In the genomic region with DNA sequence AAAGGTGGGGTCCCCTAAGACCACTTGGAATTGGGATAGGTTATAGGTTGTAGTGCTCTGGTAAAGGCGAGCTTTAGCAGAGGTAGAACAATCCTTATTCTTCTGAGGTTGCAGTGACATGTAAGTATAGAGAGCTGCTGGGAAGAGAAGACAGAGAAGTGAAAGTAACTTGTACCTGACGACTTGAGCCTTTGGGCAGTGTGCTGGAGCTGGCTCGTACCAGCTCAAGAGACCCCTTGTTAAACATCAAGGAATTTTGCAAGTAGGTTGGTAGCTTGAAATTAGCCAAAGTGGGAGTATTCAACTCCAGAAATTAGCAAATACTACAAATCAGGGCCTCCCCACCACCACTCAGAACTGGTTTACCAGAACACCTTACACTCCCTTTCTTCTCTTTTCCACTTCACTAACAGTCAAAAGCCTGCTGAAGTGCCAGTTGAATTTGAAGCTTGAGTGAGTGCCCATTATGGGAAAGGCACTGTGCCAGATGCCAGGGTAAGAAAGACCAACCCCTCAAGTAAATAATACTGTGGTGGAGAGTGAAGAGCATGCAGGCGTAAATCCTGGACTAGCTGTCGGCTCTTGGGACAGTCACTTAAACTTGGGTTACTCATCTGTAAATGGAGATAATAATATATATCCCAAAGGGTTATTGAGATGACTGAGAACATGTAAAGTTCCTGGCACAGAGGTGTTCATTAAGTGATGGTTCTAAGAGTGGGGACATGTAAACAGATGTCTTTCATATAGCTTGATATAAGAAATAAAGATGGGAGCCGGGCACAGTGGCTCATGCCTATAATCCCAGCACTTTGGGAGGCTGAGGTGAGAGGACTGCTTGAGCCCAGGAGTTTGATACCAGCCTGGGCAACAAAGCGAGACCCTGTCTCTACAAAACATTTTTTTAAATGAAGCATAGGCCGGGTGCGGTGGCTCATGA, we compare ENCODE assay signal across 8 cellular contexts. TPM values are rescaled to one million over a fixed set of nuclear protein-coding genes. Genes with fewer than 3 reads are reported as not detected.
DNase-seq lines count a peak whose midpoint lies in the region; ATAC-seq and TF ChIP-seq lines count a peak whose summit lies in the region.

No MANE protein-coding gene starts in this region.

- no peaks in the 10 kb centered on the region for H3K27me3 Mint-ChIP-seq in activated naive CD8-positive, alpha-beta T cell
- H3K27me3 Mint-ChIP-seq in natural killer cell treated with Interleukin-12 subunit alpha and Interleukin-12 subunit beta and Interleukin-15 and Interleukin-18, amount 100 ng/mL, for 72 hours = peaks cover 7 to 14% of the 10 kb centered on the region in 2 donors

- H3K4me1 ChIP-seq in ovary (ENCODE audit: insufficient read depth) = no peaks in the 10 kb centered on the region

- TF ChIP-seq POLR2A in ovary (IDR thresholded peaks at IDR 0.05) = no peak

- intact Hi-C loops in ovary (cut with DNase I) = no loop called here

- H3K27ac Mint-ChIP-seq in activated naive CD8-positive, alpha-beta T cell = no peak overlapping the region
- H3K27ac Mint-ChIP-seq in natural killer cell treated with Interleukin-12 subunit alpha and Interleukin-12 subunit beta and Interleukin-15 and Interleukin-18, amount 100 ng/mL, for 72 hours = no peak overlapping the region

- H3K27ac ChIP-seq in ovary = no peak overlapping the region

- H3K36me3 Mint-ChIP-seq in activated naive CD8-positive, alpha-beta T cell = no peaks in the 10 kb centered on the region
- no peaks in the 10 kb centered on the region for H3K36me3 Mint-ChIP-seq in natural killer cell treated with Interleukin-12 subunit alpha and Interleukin-12 subunit beta and Interleukin-15 and Interleukin-18, amount 100 ng/mL, for 72 hours

- DNase-seq in DMS79 treated with DMSO at 0.1 percent for 48 hours (lab: John Stamatoyannopoulos, UW) (peak; percentile 99), NCI-H1417 (lab: John Stamatoyannopoulos, UW) (peak; percentile 48 to 98 (median 85)), mesenteric fat pad (ENCODE audit: low spot score) (no peak), ovary (no peak)
- DNase-seq in natural killer cell treated with Interleukin-12 subunit alpha and Interleukin-12 subunit beta and Interleukin-15 and Interleukin-18, amount 100 ng/mL, for 72 hours (ENCODE audit: low spot score) = no peak
- DNase-seq in stimulated activated naive CD4-positive, alpha-beta T cell (lab: John Stamatoyannopoulos, UW) = no peak

- TF ChIP-seq EP300 in ovary (IDR thresholded peaks at IDR 0.05) = no peak

- H3K27me3 ChIP-seq in ovary = no peaks in the 10 kb centered on the region

- H3K9me3 Mint-ChIP-seq in activated naive CD8-positive, alpha-beta T cell (ENCODE audit: low read depth) = no peaks in the 10 kb centered on the region
- no peaks in the 10 kb centered on the region for H3K9me3 Mint-ChIP-seq in natural killer cell treated with Interleukin-12 subunit alpha and Interleukin-12 subunit beta and Interleukin-15 and Interleukin-18, amount 100 ng/mL, for 72 hours

- no peaks in the 10 kb centered on the region for H3K36me3 ChIP-seq in ovary

- peak overlapping the region; percentile 38 for H3K4me3 Mint-ChIP-seq in activated naive CD8-positive, alpha-beta T cell
- H3K4me3 Mint-ChIP-seq in natural killer cell treated with Interleukin-12 subunit alpha and Interleukin-12 subunit beta and Interleukin-15 and Interleukin-18, amount 100 ng/mL, for 72 hours = peak overlapping the region; percentile 2

- H3K9me3 ChIP-seq in ovary = no peaks in the 10 kb centered on the region

- H3K4me1 Mint-ChIP-seq in activated naive CD8-positive, alpha-beta T cell (ENCODE audit: low read depth) = peaks cover 11% of the 10 kb centered on the region
- H3K4me1 Mint-ChIP-seq in natural killer cell treated with Interleukin-12 subunit alpha and Interleukin-12 subunit beta and Interleukin-15 and Interleukin-18, amount 100 ng/mL, for 72 hours (ENCODE audit: low read depth in 2 of 2) = peaks cover 8 to 14% of the 10 kb centered on the region in 2 donors

- H3K4me3 ChIP-seq in ovary = no peak overlapping the region

- 74 to 86% (median 80%) methylated on average over 9 of the region's 9 CpGs for WGBS in ovary, 3 donors

- TF ChIP-seq CTCF in ovary (IDR thresholded peaks at IDR 0.05) = no peak

- peak; percentile 86 for ATAC-seq in GM21576 (IDR thresholded peaks at IDR 0.05; ENCODE audit: unreplicated experiment)
- no peak for ATAC-seq in natural killer cell treated with Interleukin-12 subunit alpha and Interleukin-12 subunit beta and Interleukin-15 and Interleukin-18, amount 100 ng/mL, for 72 hours

RNA-seq across cellular contexts. Expression of a gene that starts 27.1 kb away (rescaled TPM):
- 10 to 100 TPM in 1 of 2 donors, 1 to 10 TPM in 1; 9.0 to 17.9 TPM for total RNA-seq in natural killer cell treated with Interleukin-12 subunit alpha and Interleukin-12 subunit beta and Interleukin-15 and Interleukin-18, amount 100 ng/mL, for 72 hours
- total RNA-seq in mesenteric fat pad (8.2 TPM), ovary (10 to 100 TPM in 2 of 7 donors, 1 to 10 TPM in 5; 5.2 to 23.4 (median 7.3) TPM)
- 1 to 10 TPM; 3.0 to 6.0 TPM for polyA plus RNA-seq in ovary

Comparison
In these comparisons a context has a peak if more than half of its experiments do, and no peak if none do; other contexts are left out.
1. DNase-seq: peak in DMS79 treated with DMSO at 0.1 percent for 48 hours (single experiment) and NCI-H1417 (3 of 3); none in natural killer cell treated with Interleukin-12 subunit alpha and Interleukin-12 subunit beta and Interleukin-15 and Interleukin-18, amount 100 ng/mL, for 72 hours (single experiment), mesenteric fat pad (single experiment), ovary (0 of 5) and stimulated activated naive CD4-positive, alpha-beta T cell (0 of 6).